Comparison of ENCODE assay signal across 1 cellular context in genomic region chr17:13590441-13590840, GRCh38.
TF ChIP-seq lines count a peak whose summit lies in the region.

No MANE protein-coding gene starts in this region.

TF ChIP-seq in A549, 52 proteins besides CTCF, POLR2A, EP300 and RAD21 (continued from another document):
- TF ChIP-seq ZNF302 (CRISPR knock-in tag; IDR thresholded peaks at IDR 0.05) (no peak), MYC (IDR thresholded peaks at IDR 0.05; ENCODE audit: borderline replicate concordance, low read length) (no peak), BHLHE40 (IDR thresholded peaks at IDR 0.05; ENCODE audit: low read depth, low read length) (no peak), ZC3H11A (IDR thresholded peaks at IDR 0.05) (no peak), POLR2AphosphoS2 (conservative IDR thresholded peaks at IDR 0.05; ENCODE audit: low read length) (no peak), MAX (IDR thresholded peaks at IDR 0.05) (no peak), CEBPB (IDR thresholded peaks at IDR 0.05) (no peak), KDM5A (IDR thresholded peaks at IDR 0.05) (no peak), HOXA7 (CRISPR knock-in tag; IDR thresholded peaks at IDR 0.05) (no peak), TP53 (CRISPR knock-in tag; IDR thresholded peaks at IDR 0.05) (no peak), HES2 (IDR thresholded peaks at IDR 0.05) (no peak), CBX8 (IDR thresholded peaks at IDR 0.05) (no peak), CHD4 (IDR thresholded peaks at IDR 0.05; ENCODE audit: borderline replicate concordance) (no peak), JUN (IDR thresholded peaks at IDR 0.05) (no peak), PBX3 (IDR thresholded peaks at IDR 0.05) (no peak), EHMT2 (IDR thresholded peaks at IDR 0.05; ENCODE audit: low read depth) (no peak)
